ENCODE assay signal across 27 cellular contexts in the genomic region with DNA sequence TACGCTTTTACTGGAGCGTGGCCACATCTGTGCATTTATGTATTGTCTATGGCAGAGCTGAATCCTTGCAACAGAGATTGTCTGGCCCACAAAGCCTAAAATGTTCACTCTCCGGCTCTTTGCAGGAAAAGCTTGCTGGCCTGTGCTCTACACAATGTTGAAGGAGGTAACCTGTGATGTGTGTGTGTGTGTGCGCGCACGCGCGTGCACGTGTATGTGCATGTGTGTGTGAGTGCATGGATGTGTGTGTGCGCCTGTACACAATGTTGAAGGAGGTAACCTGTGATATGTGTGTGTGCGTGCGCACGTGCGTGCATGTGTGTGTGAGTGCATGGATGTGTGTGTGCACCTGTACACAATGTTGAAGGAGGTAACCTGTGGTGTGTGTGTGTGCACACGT.
"Had no signal": no experiment of that assay in that cellular context is flagged by ENCODE, and none has a peak within 500 bp of the region (broad histone marks: within the 10 kb centered on the region; RNA-seq: fewer than 3 reads in every experiment).

No MANE protein-coding gene starts in this region.

- H3K36me3 Mint-ChIP-seq: activated naive CD8-positive, alpha-beta T cell had no signal

- H3K9me3 Mint-ChIP-seq: activated naive CD4-positive, alpha-beta T cell treated with anti-CD3 and anti-CD28 coated beads for 36 hours; activated T-cell treated with anti-CD3 and anti-CD28 coated beads, Interleukin-2, amount 50 U/mL, for 4 hours; activated T-helper 17 cell treated with anti-CD3 and anti-CD28 coated beads, Interleukin-2, amount 50 U/mL, for 72 hours had no signal

- H3K27me3 Mint-ChIP-seq: activated naive CD8-positive, alpha-beta T cell; activated T-helper 17 cell treated with anti-CD3 and anti-CD28 coated beads, Interleukin-2, amount 50 U/mL, for 72 hours had no signal

- ATAC-seq: activated CD4-positive, CD25-positive, alpha-beta regulatory T cell treated with anti-CD3 and anti-CD28 coated beads, Interleukin-2, amount 50 U/mL, for 24 hours; activated T-cell treated with anti-CD3 and anti-CD28 coated beads, Interleukin-2, amount 50 U/mL, for 4 hours; activated T-helper 17 cell treated with anti-CD3 and anti-CD28 coated beads, Interleukin-2, amount 50 U/mL, for 72 hours; Panc1 had no signal

- DNase-seq: activated CD8-positive, alpha-beta memory T cell treated with anti-CD3 and anti-CD28 coated beads for 24 hours; activated gamma-delta T cell; activated naive CD4-positive, alpha-beta T cell treated with anti-CD3 and anti-CD28 coated beads for 36 hours; activated T-cell treated with anti-CD3 and anti-CD28 coated beads, Interleukin-2, amount 50 U/mL, for 4 hours; amygdala; brain microvascular endothelial cell; Kasumi-1; KBM-7; NCI-H1105 treated with DMSO at 0.1 percent for 48 hours; NCI-H1436 treated with DMSO at 0.1 percent for 48 hours; NCI-H187 treated with DMSO at 0.1 percent for 48 hours; NCI-H2081 treated with DMSO at 0.1 percent for 48 hours; NCI-H345; NCI-H510A; NCI-H526 treated with DMSO at 0.1 percent for 48 hours; NCI-H82; OCI-M1; Right ventricle myocardium superior; RPMI8226; SJCRH30; SK-N-SH; T-helper 1 cell; WERI-Rb-1 had no signal

- H3K4me1 Mint-ChIP-seq: activated T-helper 17 cell treated with anti-CD3 and anti-CD28 coated beads, Interleukin-2, amount 50 U/mL, for 72 hours had no signal

- H3K4me3 Mint-ChIP-seq: activated naive CD4-positive, alpha-beta T cell treated with anti-CD3 and anti-CD28 coated beads for 36 hours; activated naive CD8-positive, alpha-beta T cell; activated T-cell treated with anti-CD3 and anti-CD28 coated beads, Interleukin-2, amount 50 U/mL, for 4 hours; activated T-helper 17 cell treated with anti-CD3 and anti-CD28 coated beads, Interleukin-2, amount 50 U/mL, for 72 hours had no signal

- H3K27ac Mint-ChIP-seq: activated naive CD4-positive, alpha-beta T cell treated with anti-CD3 and anti-CD28 coated beads for 36 hours; activated naive CD8-positive, alpha-beta T cell; activated T-helper 17 cell treated with anti-CD3 and anti-CD28 coated beads, Interleukin-2, amount 50 U/mL, for 72 hours had no signal
